ENCODE assay signal across 8 cellular contexts in genomic region chr17:81342062-81342699, GRCh38. TPM values are rescaled to one million over a fixed set of nuclear protein-coding genes. Genes with fewer than 3 reads are reported as not detected.
DNase-seq lines count a peak whose midpoint lies in the region; ATAC-seq, FAIRE-seq and TF ChIP-seq lines count a peak whose summit lies in the region.
"Had no signal": no experiment of that assay in that cellular context is flagged by ENCODE, and none has a peak within 500 bp of the region (broad histone marks: within the 10 kb centered on the region; RNA-seq: fewer than 3 reads in every experiment).

No MANE protein-coding gene starts in this region.

- H3K36me3 Mint-ChIP-seq in stimulated activated naive B cell treated with anti-CD40 and anti-IgM and Interleukin-4, amounts not matched to agents 10 μg/mL and 1 μg/mL and 100 μg/mL, for 72 hours, result peaks cover 0 to 4% of the 10 kb centered on the region in 2 donors

- peaks cover 21% of the 10 kb centered on the region for H3K79me2 ChIP-seq in GM12878 (ENCODE audit: control insufficient read depth, insufficient read depth, low read length)

- no peaks in the 10 kb centered on the region for H3K36me3 ChIP-seq in GM12878 (ENCODE audit: control insufficient read depth in 2 of 2, insufficient read depth in 2 of 2, low read length in 1 of 2)

- H2AFZ ChIP-seq in GM12878 (ENCODE audit: control insufficient read depth, low read depth, low read length), result no peak overlapping the region

- BruUV-seq in GM12878 (replicated peaks; lab: Mats Ljungman, UMichigan), result no TSS peak

- peak overlapping the region; percentile 62 for H3K27ac Mint-ChIP-seq in stimulated activated naive B cell treated with anti-CD40 and anti-IgM and Interleukin-4, amounts not matched to agents 10 μg/mL and 1 μg/mL and 100 μg/mL, for 72 hours

- whole genome bisulfite sequencing in GM12878 (ENCODE audit: insufficient coverage, insufficient replicate concordance, low lambda C conversion rate, missing lambda C conversion rate), result 87% methylated on average over 27 of the region's 27 CpGs

- RAD21 ChIA-PET in GM12878 (lab: Charles Lee; ENCODE audit: unreplicated experiment), result no interaction called here

- H3K4me2 ChIP-seq in GM12878 (ENCODE audit: control insufficient read depth, insufficient read depth), result 0 out of 2 replicates have a peak overlapping the region, but pooled peaks have one; percentile 66

- TF ChIP-seq RAD21 in GM12878 (IDR thresholded peaks at IDR 0.05; ENCODE audit: insufficient read depth, low read depth, low read length), result no peak

- in situ Hi-C loops in GM12878 (cut with MboI), result no loop called here

- intact Hi-C loops in GM12878 (cut with micrococcal nuclease; ENCODE audit: unreplicated experiment), result no loop called here

- TF ChIP-seq CTCF in LNCaP clone FGC (IDR thresholded peaks at IDR 0.05; ENCODE audit: control insufficient read depth, extremely low read depth, insufficient read depth) (no peak), GM12878 (IDR thresholded peaks at IDR 0.05 in 2 of 3, conservative IDR thresholded peaks at IDR 0.05 in 1 of 3; ENCODE audit: control insufficient read depth in 2 of 3, extremely low read depth in 1 of 3, insufficient read depth in 1 of 3, low read depth in 3 of 3, low read length in 3 of 3) (no peak)

- H3K4me1 Mint-ChIP-seq in stimulated activated naive B cell treated with anti-CD40 and anti-IgM and Interleukin-4, amounts not matched to agents 10 μg/mL and 1 μg/mL and 100 μg/mL, for 72 hours, result peaks cover 7 to 32% of the 10 kb centered on the region in 2 donors

- no peaks in the 10 kb centered on the region for H3K27me3 ChIP-seq in GM12878 (replicated peaks in 1 of 2; ENCODE audit: control insufficient read depth in 2 of 2, insufficient read depth in 2 of 2, low read length in 1 of 2)

- FAIRE-seq in GM12878 (lab: Jason Lieb, UNC), result no peak

- H3K9me3 ChIP-seq in GM12878 (replicated peaks; ENCODE audit: control insufficient read depth, insufficient read depth, low read length), result no peaks in the 10 kb centered on the region; the same call in 2 of the 3 replicates

- H3K4me3 ChIP-seq in LNCaP clone FGC (ENCODE audit: low read depth, low read length) (peak overlapping the region; percentile 96), GM12878 (peak overlapping the region; percentile 94; the same call in 1 of the 2 replicates)

- SMC1A ChIA-PET in GM12878 (lab: Charles Lee; ENCODE audit: uncharacterized antibody, unreplicated experiment), result no interaction called here

- TF ChIP-seq EP300 in GM12878 (IDR thresholded peaks at IDR 0.05; ENCODE audit: borderline replicate concordance in 1 of 2, control insufficient read depth in 1 of 2, low read depth in 2 of 2, low read length in 2 of 2), result no peak

- no peak overlapping the region for H3K9ac ChIP-seq in GM12878 (ENCODE audit: control insufficient read depth, insufficient read depth, low read length)

- CTCF ChIA-PET in GM12878 (lab: Yijun Ruan, JAX), result no interaction called here

- no peak for ATAC-seq in GM12878
- no peak for ATAC-seq in stimulated activated naive B cell treated with anti-CD40 and anti-IgM and Interleukin-4, amounts not matched to agents 10 μg/mL and 1 μg/mL and 100 μg/mL, for 72 hours (replicated peaks)
- ATAC-seq in GM18873 (IDR thresholded peaks at IDR 0.05; ENCODE audit: low FRiP score, unreplicated experiment), result no peak

- H3K9me3 Mint-ChIP-seq in stimulated activated naive B cell treated with anti-CD40 and anti-IgM and Interleukin-4, amounts not matched to agents 10 μg/mL and 1 μg/mL and 100 μg/mL, for 72 hours, result no peaks in the 10 kb centered on the region

- H3K4me3 Mint-ChIP-seq in stimulated activated naive B cell treated with anti-CD40 and anti-IgM and Interleukin-4, amounts not matched to agents 10 μg/mL and 1 μg/mL and 100 μg/mL, for 72 hours, result no peak overlapping the region

- peaks cover 43 to 70% of the 10 kb centered on the region in 2 donors for H3K27me3 Mint-ChIP-seq in stimulated activated naive B cell treated with anti-CD40 and anti-IgM and Interleukin-4, amounts not matched to agents 10 μg/mL and 1 μg/mL and 100 μg/mL, for 72 hours

- POLR2A ChIA-PET in GM12878 (lab: Charles Lee), result no interaction called here

- no peak for DNase-seq in LNCaP clone FGC (ENCODE audit: low read depth)
- DNase-seq in GM12878 (ENCODE audit: low read depth, low spot score), result no peak
- DNase-seq in kidney glomerular epithelial cell (lab: John Stamatoyannopoulos, UW), result peak; percentile 42
- DNase-seq in stimulated activated naive B cell treated with anti-CD40 and anti-IgM and Interleukin-4, amounts not matched to agents 10 μg/mL and 1 μg/mL and 100 μg/mL, for 72 hours, result no peak
- no peak for DNase-seq in NCI-H2171 treated with DMSO at 0.1 percent for 48 hours (lab: John Stamatoyannopoulos, UW)
- no peak for DNase-seq in GDM1 (lab: John Stamatoyannopoulos, UW)
- DNase-seq: SHP77 treated with DMSO at 0.1 percent for 48 hours had no signal

- no peak for TF ChIP-seq POLR2A in GM12878 (IDR thresholded peaks at IDR 0.05; ENCODE audit: low read depth, low read length)

- no peaks in the 10 kb centered on the region for H4K20me1 ChIP-seq in GM12878 (ENCODE audit: control insufficient read depth, insufficient read depth)

- H3K27ac ChIP-seq in GM12878 (ENCODE audit: control insufficient read depth, insufficient read depth), result no peak overlapping the region

- no peaks in the 10 kb centered on the region for H3K4me1 ChIP-seq in GM12878 (ENCODE audit: control insufficient read depth, insufficient read depth, low read length)

TF ChIP-seq in GM12878, 131 proteins besides CTCF, POLR2A, EP300 and RAD21:
- TF ChIP-seq USF2 (IDR thresholded peaks at IDR 0.05; ENCODE audit: borderline replicate concordance, low read depth, low read length), result no peak
- TF ChIP-seq SMAD5 (IDR thresholded peaks at IDR 0.05; ENCODE audit: low read depth), result no peak
- no peak for TF ChIP-seq MAX (IDR thresholded peaks at IDR 0.05; ENCODE audit: low read depth, low read length)

RNA-seq across cellular contexts. Expression of gene SLC38A10, which starts 47.1 kb away (rescaled TPM):
- 50.7 and 60.3 TPM in 2 replicates for total RNA-seq in GM12878 (2013; cell fraction: nucleolus; rRNA removed)
- total RNA-seq in GM12878 (2014; rRNA removed) (31.2 and 32.0 TPM in 2 replicates), GM12878 (2014; rRNA removed; fragmentation: Illumina TruSeq; extraction: Trizol) (9.6 and 10.2 TPM in 2 replicates), GM12878 (2021) (60.1 and 67.9 TPM in 2 replicates)
- polyA plus RNA-seq in GM12878 (2011; ENCODE audit: low read depth), result 14.8 TPM
- polyA plus RNA-seq in GM12878 (2011; rRNA removed) (6.5 and 10.5 TPM in 2 replicates), GM12878 (2014; fragmentation: Illumina TruSeq; extraction: Trizol) (3.6 and 12.2 TPM in 2 replicates), GM12878 (2014; fragmentation: Nextera tagmentation; extraction: Ambion mirVana) (1 to 10 TPM in 1 of 2 experiments, under 1 TPM in 1; 0.52 to 3.2 TPM), GM12878 (2014; rRNA removed) (36.3 and 47.7 TPM in 2 replicates), GM12878 (2016; fragmentation: Nextera tagmentation; extraction: Ambion mirVana) (10 to 100 TPM; 43.9 to 47.9 TPM)
- 18.4 and 22.5 TPM in 2 replicates for polyA plus RNA-seq in GM12878 (2011; cell fraction: cytosol; rRNA removed)
- 70.0 and 83.7 TPM in 2 replicates for polyA plus RNA-seq in GM12878 (2011; cell fraction: nucleus; rRNA removed)
- polyA plus RNA-seq in GM12878 (2012), result 41.1 and 42.1 TPM in 2 replicates
- 24.6 and 35.5 TPM in 2 replicates for polyA minus RNA-seq in GM12878 (2011; rRNA and poly(A)+ RNA removed)
- polyA minus RNA-seq in GM12878 (2011; cell fraction: cytosol; rRNA and poly(A)+ RNA removed), result 21.8 and 36.5 TPM in 2 replicates
- polyA minus RNA-seq in GM12878 (2011; cell fraction: nucleus; rRNA and poly(A)+ RNA removed), result 20.4 and 33.5 TPM in 2 replicates

RNA-seq across cellular contexts. Expression of gene BAHCC1, which starts 53.1 kb away (rescaled TPM):
- total RNA-seq in GM12878 (2013; cell fraction: nucleolus; rRNA removed), result 0.32 and 0.84 TPM in 2 replicates
- total RNA-seq in GM12878 (2014; rRNA removed), result under 0.01 TPM in 1 of 2 replicates, not detected in the other
- not detected in 2 replicates for total RNA-seq in GM12878 (2014; rRNA removed; fragmentation: Illumina TruSeq; extraction: Trizol)
- total RNA-seq in GM12878 (2021), result 0.10 and 0.45 TPM in 2 replicates
- polyA plus RNA-seq in GM12878 (2011; ENCODE audit: low read depth), result not detected
- 0.12 TPM in 1 of 2 replicates, not detected in the other for polyA plus RNA-seq in GM12878 (2011; rRNA removed)
- polyA plus RNA-seq in GM12878 (2011; cell fraction: cytosol; rRNA removed), result 0.01 and 0.07 TPM in 2 replicates
- 0.32 and 0.75 TPM in 2 replicates for polyA plus RNA-seq in GM12878 (2011; cell fraction: nucleus; rRNA removed)
- 0.03 and 0.07 TPM in 2 replicates for polyA plus RNA-seq in GM12878 (2012)
- not detected in 2 replicates for polyA plus RNA-seq in GM12878 (2014; fragmentation: Illumina TruSeq; extraction: Trizol)
- not detected for polyA plus RNA-seq in GM12878 (2014; fragmentation: Nextera tagmentation; extraction: Ambion mirVana)
- polyA plus RNA-seq in GM12878 (2014; rRNA removed), result 0.03 TPM in 2 replicates
- polyA plus RNA-seq in GM12878 (2016; fragmentation: Nextera tagmentation; extraction: Ambion mirVana), result under 1 TPM in 1 of 2 experiments, not detected in 1; 0.14 TPM
- 0.10 TPM in 1 of 2 replicates, not detected in the other for polyA minus RNA-seq in GM12878 (2011; rRNA and poly(A)+ RNA removed)
- polyA minus RNA-seq in GM12878 (2011; cell fraction: cytosol; rRNA and poly(A)+ RNA removed), result not detected in 2 replicates
- polyA minus RNA-seq in GM12878 (2011; cell fraction: nucleus; rRNA and poly(A)+ RNA removed), result 0.48 and 0.67 TPM in 2 replicates
